ENCODE assay signal across 8 cellular contexts in the genomic region with DNA sequence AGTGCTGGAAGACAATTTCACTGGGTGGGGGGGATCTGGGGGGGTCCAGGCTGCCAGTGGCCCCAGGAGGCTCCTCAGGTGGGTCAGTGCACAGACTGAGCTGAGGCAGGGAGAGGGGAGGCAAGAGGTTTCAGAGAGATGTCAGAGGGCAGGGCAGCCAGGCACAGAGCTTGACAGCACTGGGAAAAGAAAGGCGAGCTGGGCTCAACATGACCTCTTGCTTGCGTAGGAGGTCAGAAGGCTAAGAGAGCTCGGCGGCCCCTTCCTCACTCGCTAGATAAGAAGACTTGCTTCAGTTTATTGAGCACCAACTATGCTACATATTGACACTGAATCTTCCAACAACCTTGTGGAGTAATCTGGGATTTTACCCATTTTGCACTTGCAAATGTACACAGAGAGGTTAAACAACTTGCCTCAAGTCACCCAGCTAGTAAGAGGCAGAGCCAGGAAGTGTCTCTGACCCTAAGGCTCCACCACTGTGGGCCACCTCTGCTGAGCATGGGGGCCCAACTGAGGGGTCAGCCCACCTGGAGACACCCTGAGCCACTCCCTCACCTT. TPM values are rescaled to one million over a fixed set of nuclear protein-coding genes. Genes with fewer than 3 reads are reported as not detected.
A peak's percentile ranks its signal among the peaks of the same experiment; 100 is the strongest.
DNase-seq lines count a peak whose midpoint lies in the region; ATAC-seq and TF ChIP-seq lines count a peak whose summit lies in the region.
"Had no signal": no experiment of that assay in that cellular context is flagged by ENCODE, and none has a peak within 500 bp of the region (broad histone marks: within the 10 kb centered on the region; RNA-seq: fewer than 3 reads in every experiment).

No MANE protein-coding gene starts in this region.

- H3K4me1 Mint-ChIP-seq in IgD-negative memory B cell = peaks cover 5 to 33% (median 20%) of the 10 kb centered on the region in 3 donors

- TF ChIP-seq CTCF in brain microvascular endothelial cell (IDR thresholded peaks at IDR 0.05; ENCODE audit: low read depth, low read length, missing control alignments) = no peak

- no peak for ATAC-seq in GM21529 (IDR thresholded peaks at IDR 0.05; ENCODE audit: unreplicated experiment)

- peaks cover 4% of the 10 kb centered on the region for H3K36me3 Mint-ChIP-seq in IgD-negative memory B cell

- H3K36me3 ChIP-seq in brain microvascular endothelial cell (replicated peaks) = peaks cover 59% of the 10 kb centered on the region
- peaks cover 11% of the 10 kb centered on the region for H3K36me3 ChIP-seq in rectal smooth muscle tissue (ENCODE audit: control insufficient read depth, insufficient read depth, low read length)

- H3K27me3 ChIP-seq in brain microvascular endothelial cell (replicated peaks) (no peaks in the 10 kb centered on the region), rectal smooth muscle tissue (ENCODE audit: control insufficient read depth, insufficient read depth, low read length) (peaks cover 4% of the 10 kb centered on the region)

- peak overlapping the region in 3 of 4 donors; percentile 24 to 63 (median 55) for H3K4me3 Mint-ChIP-seq in IgD-negative memory B cell
- H3K4me3 Mint-ChIP-seq: activated naive CD4-positive, alpha-beta T cell treated with anti-CD3 and anti-CD28 coated beads, Interleukin-2, amount 50 U/mL, for 24 hours had no signal

- peak overlapping the region; percentile 97 for H3K27ac ChIP-seq in brain microvascular endothelial cell
- peak overlapping the region; percentile 100 for H3K27ac ChIP-seq in rectal smooth muscle tissue (ENCODE audit: low read depth, low read length)

- no peak for DNase-seq in brain microvascular endothelial cell
- no peak for DNase-seq in SIG-M5 treated with dmso at 0.1 percent for 504 hours (lab: John Stamatoyannopoulos, UW; ENCODE audit: unreplicated experiment)
- no peak for DNase-seq in GDM1 (lab: John Stamatoyannopoulos, UW)

- in situ Hi-C loops in brain microvascular endothelial cell (cut with HindIII; ENCODE audit: low pct_ligation_motif_present, low sequenced_read_pairs) = no loop called here

- H3K9ac ChIP-seq in rectal smooth muscle tissue (ENCODE audit: low read length) = no peak overlapping the region

- H3K9me3 Mint-ChIP-seq in IgD-negative memory B cell = no peaks in the 10 kb centered on the region
- H3K9me3 Mint-ChIP-seq: activated naive CD4-positive, alpha-beta T cell treated with anti-CD3 and anti-CD28 coated beads, Interleukin-2, amount 50 U/mL, for 24 hours had no signal

- H3K4me3 ChIP-seq in brain microvascular endothelial cell (ENCODE audit: low read depth, low read length) (peak overlapping the region; percentile 34), rectal smooth muscle tissue (ENCODE audit: low read length) (peak overlapping the region; percentile 22)
- H3K4me3 ChIP-seq: lung had no signal

- H3K4me1 ChIP-seq in rectal smooth muscle tissue (ENCODE audit: control insufficient read depth, insufficient read depth, low read length) = peaks cover 42% of the 10 kb centered on the region

- H3K27me3 Mint-ChIP-seq in IgD-negative memory B cell = peaks cover 3% of the 10 kb centered on the region
- H3K27me3 Mint-ChIP-seq: activated naive CD4-positive, alpha-beta T cell treated with anti-CD3 and anti-CD28 coated beads, Interleukin-2, amount 50 U/mL, for 24 hours had no signal

- peak overlapping the region in 2 of 3 donors; percentile 67 to 94 for H3K27ac Mint-ChIP-seq in IgD-negative memory B cell

RNA-seq across cellular contexts. Expression of a gene that starts 3.5 kb away (rescaled TPM):
- polyA plus RNA-seq in IgD-negative memory B cell = 16.3 TPM

RNA-seq across cellular contexts. Expression of a gene that starts 15.8 kb away (rescaled TPM):
- 154 TPM for polyA plus RNA-seq in IgD-negative memory B cell

RNA-seq across cellular contexts. Expression of a gene that starts 20.4 kb away (rescaled TPM):
- polyA plus RNA-seq in IgD-negative memory B cell = 0.54 TPM

RNA-seq across cellular contexts. Expression of a gene that starts 22.9 kb away (rescaled TPM):
- 74.2 TPM for polyA plus RNA-seq in IgD-negative memory B cell

RNA-seq across cellular contexts. Expression of a gene that starts 47.3 kb away (rescaled TPM):
- 23.1 TPM for polyA plus RNA-seq in IgD-negative memory B cell
